ENCODE assay signal across 31 cellular contexts in genomic region chr2:97701851-97702465, GRCh38. TPM values are rescaled to one million over a fixed set of nuclear protein-coding genes. Genes with fewer than 3 reads are reported as not detected.
DNase-seq lines count a peak whose midpoint lies in the region; ATAC-seq and TF ChIP-seq lines count a peak whose summit lies in the region.
"Had no signal": no experiment of that assay in that cellular context is flagged by ENCODE, and none has a peak within 500 bp of the region (broad histone marks: within the 10 kb centered on the region; RNA-seq: fewer than 3 reads in every experiment).

No MANE protein-coding gene starts in this region.

- TF ChIP-seq CTCF in right atrium auricular region (IDR thresholded peaks at IDR 0.05) (no peak), heart left ventricle (IDR thresholded peaks at IDR 0.05) (no peak), choroid plexus epithelial cell (conservative IDR thresholded peaks at IDR 0.05; ENCODE audit: low read depth, low read length) (no peak)

- H3K36me3 Mint-ChIP-seq in effector memory CD8-positive, alpha-beta T cell (ENCODE audit: insufficient read depth) = peaks cover 2% of the 10 kb centered on the region
- no peaks in the 10 kb centered on the region for H3K36me3 Mint-ChIP-seq in activated T-helper 1 cell treated with anti-CD3 and anti-CD28 coated beads, Interleukin-12 subunit alpha, Interleukin-12 subunit beta, Interleukin-2, Interleukin-4 antibody, amounts not matched to agents 30 ng/mL and 10 ng/mL and 1 ng/mL, durations not matched to agents 14 hours and 24 hours and 36 hours (ENCODE audit: low read depth)
- H3K36me3 Mint-ChIP-seq: activated CD8-positive, alpha-beta memory T cell treated with anti-CD3 and anti-CD28 coated beads, Interleukin-2, amount 10 ng/mL, durations not matched to agents 7 days and 5 days had no signal

- H3K9me3 ChIP-seq in right atrium auricular region = no peaks in the 10 kb centered on the region
- no peaks in the 10 kb centered on the region for H3K9me3 ChIP-seq in heart left ventricle
- H3K9me3 ChIP-seq: A549, BE2C, gastrocnemius medialis, psoas muscle, tibial artery had no signal

- H3K27me3 Mint-ChIP-seq in effector memory CD8-positive, alpha-beta T cell = no peaks in the 10 kb centered on the region
- peaks cover 7% of the 10 kb centered on the region for H3K27me3 Mint-ChIP-seq in activated T-helper 1 cell treated with anti-CD3 and anti-CD28 coated beads, Interleukin-12 subunit alpha, Interleukin-12 subunit beta, Interleukin-2, Interleukin-4 antibody, amounts not matched to agents 30 ng/mL and 10 ng/mL and 1 ng/mL, durations not matched to agents 14 hours and 24 hours and 36 hours (ENCODE audit: insufficient read depth)
- H3K27me3 Mint-ChIP-seq: IgD-negative memory B cell had no signal

- no peaks in the 10 kb centered on the region for H3K9me3 Mint-ChIP-seq in effector memory CD8-positive, alpha-beta T cell
- H3K9me3 Mint-ChIP-seq in activated T-helper 1 cell treated with anti-CD3 and anti-CD28 coated beads, Interleukin-12 subunit alpha, Interleukin-12 subunit beta, Interleukin-2, Interleukin-4 antibody, amounts not matched to agents 30 ng/mL and 10 ng/mL and 1 ng/mL, durations not matched to agents 14 hours and 24 hours and 36 hours = no peaks in the 10 kb centered on the region
- H3K9me3 Mint-ChIP-seq: activated T-cell treated with anti-CD3 and anti-CD28 coated beads, Interleukin-2, amount 50 U/mL, for 72 hours; IgD-negative memory B cell had no signal

- H3K27ac ChIP-seq in right atrium auricular region (no peak overlapping the region), heart left ventricle (no peak overlapping the region)
- H3K27ac ChIP-seq: A549, gastrocnemius medialis, psoas muscle, skin epidermis, tibial artery, WERI-Rb-1 had no signal

- no peaks in the 10 kb centered on the region for H3K4me1 ChIP-seq in right atrium auricular region
- H3K4me1 ChIP-seq in heart left ventricle = peaks cover 0 to 4% (median under 1%) of the 10 kb centered on the region in 12 donors
- H3K4me1 ChIP-seq: A549, BE2C, gastrocnemius medialis, psoas muscle had no signal

- intact Hi-C loops in heart left ventricle (cut with DNase I) = loop anchor here in 9 of 10 donors (2.0 to 10.0 kb wide), 7 partner anchors 40 to 685 kb away; no protein-coding TSS in a partner anchor
- intact Hi-C loops in activated T-helper 1 cell treated with anti-CD3 and anti-CD28 coated beads, Interleukin-12 subunit alpha, Interleukin-12 subunit beta, Interleukin-2, Interleukin-4 antibody, amounts not matched to agents 30 ng/mL and 10 ng/mL and 1 ng/mL, durations not matched to agents 14 hours and 24 hours and 36 hours (cut with micrococcal nuclease) = no loop called here

- TF ChIP-seq POLR2A in heart left ventricle (IDR thresholded peaks at IDR 0.05) = no peak

- H3K4me3 Mint-ChIP-seq in effector memory CD8-positive, alpha-beta T cell = no peak overlapping the region
- H3K4me3 Mint-ChIP-seq in activated T-helper 1 cell treated with anti-CD3 and anti-CD28 coated beads, Interleukin-12 subunit alpha, Interleukin-12 subunit beta, Interleukin-2, Interleukin-4 antibody, amounts not matched to agents 30 ng/mL and 10 ng/mL and 1 ng/mL, durations not matched to agents 14 hours and 24 hours and 36 hours = no peak overlapping the region
- H3K4me3 Mint-ChIP-seq: activated CD8-positive, alpha-beta memory T cell treated with anti-CD3 and anti-CD28 coated beads, Interleukin-2, amount 10 ng/mL, durations not matched to agents 7 days and 5 days; activated T-cell treated with anti-CD3 and anti-CD28 coated beads, Interleukin-2, amount 50 U/mL, for 72 hours; IgD-negative memory B cell had no signal

- WGBS in heart left ventricle, 4 donors = 86 to 90% (median 87%) methylated on average over 5 to 6 of the region's 6 CpGs

- no peak overlapping the region for H3K27ac Mint-ChIP-seq in effector memory CD8-positive, alpha-beta T cell
- H3K27ac Mint-ChIP-seq in activated T-helper 1 cell treated with anti-CD3 and anti-CD28 coated beads, Interleukin-12 subunit alpha, Interleukin-12 subunit beta, Interleukin-2, Interleukin-4 antibody, amounts not matched to agents 30 ng/mL and 10 ng/mL and 1 ng/mL, durations not matched to agents 14 hours and 24 hours and 36 hours = no peak overlapping the region
- H3K27ac Mint-ChIP-seq: activated CD8-positive, alpha-beta memory T cell treated with anti-CD3 and anti-CD28 coated beads, Interleukin-2, amount 10 ng/mL, durations not matched to agents 7 days and 5 days; activated T-cell treated with anti-CD3 and anti-CD28 coated beads, Interleukin-2, amount 50 U/mL, for 72 hours; IgD-negative memory B cell had no signal

- H3K27me3 ChIP-seq in right atrium auricular region (no peaks in the 10 kb centered on the region), heart left ventricle (no peaks in the 10 kb centered on the region)
- H3K27me3 ChIP-seq: BE2C, gastrocnemius medialis had no signal

- H3K4me1 Mint-ChIP-seq in effector memory CD8-positive, alpha-beta T cell (ENCODE audit: low read depth in 2 of 2) = peaks cover 6 to 7% of the 10 kb centered on the region in 2 donors
- peaks cover 16% of the 10 kb centered on the region for H3K4me1 Mint-ChIP-seq in activated T-helper 1 cell treated with anti-CD3 and anti-CD28 coated beads, Interleukin-12 subunit alpha, Interleukin-12 subunit beta, Interleukin-2, Interleukin-4 antibody, amounts not matched to agents 30 ng/mL and 10 ng/mL and 1 ng/mL, durations not matched to agents 14 hours and 24 hours and 36 hours (ENCODE audit: low read depth)

- no peak for ATAC-seq in heart left ventricle
- no peak for ATAC-seq in effector memory CD8-positive, alpha-beta T cell (replicated peaks)
- ATAC-seq: A549; activated CD8-positive, alpha-beta memory T cell treated with anti-CD3 and anti-CD28 coated beads, Interleukin-2, amount 10 ng/mL, durations not matched to agents 7 days and 5 days; activated T-cell treated with anti-CD3 and anti-CD28 coated beads, Interleukin-2, amount 50 U/mL, for 72 hours; gastrocnemius medialis; left cardiac atrium; psoas muscle had no signal

- no peaks in the 10 kb centered on the region for H3K36me3 ChIP-seq in right atrium auricular region
- no peaks in the 10 kb centered on the region for H3K36me3 ChIP-seq in heart left ventricle
- H3K36me3 ChIP-seq: BE2C, gastrocnemius medialis, WERI-Rb-1 had no signal

- H3K4me3 ChIP-seq in right atrium auricular region (no peak overlapping the region), heart left ventricle (no peak overlapping the region), choroid plexus epithelial cell (ENCODE audit: low read depth, low read length) (no peak overlapping the region)
- H3K4me3 ChIP-seq: A549, gastrocnemius medialis, psoas muscle, skin epidermis, tibial artery had no signal

- peak; percentile 32 for DNase-seq in right atrium auricular region (ENCODE audit: low spot score)
- no peak for DNase-seq in heart left ventricle
- peak; percentile 43 for DNase-seq in choroid plexus epithelial cell (ENCODE audit: low read depth)
- peak; percentile 74 for DNase-seq in mesenteric fat pad (ENCODE audit: low spot score)
- DNase-seq in effector memory CD8-positive, alpha-beta T cell = no peak
- no peak for DNase-seq in activated T-helper 1 cell treated with anti-CD3 and anti-CD28 coated beads, Interleukin-12 subunit alpha, Interleukin-12 subunit beta, Interleukin-2, Interleukin-4 antibody, amounts not matched to agents 30 ng/mL and 10 ng/mL and 1 ng/mL, durations not matched to agents 14 hours and 24 hours and 36 hours (ENCODE audit: low spot score)
- no peak for DNase-seq in A172 (ENCODE audit: low spot score)
- DNase-seq in AG08395 (ENCODE audit: low spot score) = no peak
- DNase-seq: activated CD4-positive, alpha-beta T cell treated with anti-CD3 and anti-CD28 coated beads for 48 hours; activated CD8-positive, alpha-beta memory T cell treated with anti-CD3 and anti-CD28 coated beads, Interleukin-2, amount 10 ng/mL, durations not matched to agents 7 days and 5 days; activated naive CD4-positive, alpha-beta T cell treated with Interleukin-2 at 50 U/mL for 16 hours; activated T-cell treated with anti-CD3 and anti-CD28 coated beads, Interleukin-2, amount 50 U/mL, for 72 hours; BE2C; COR-L47; DMS53; effector memory CD4-positive, alpha-beta T cell; gastrocnemius medialis; hippocampal formation; left cardiac atrium; NCI-H2029; NCI-H526 treated with DMSO at 0.1 percent for 48 hours; psoas muscle; SHP77; stimulated activated CD8-positive, alpha-beta memory T cell treated with anti-CD3 and anti-CD28 coated beads, Interleukin-4, amount 100 ng/mL, for 48 hours; tibial artery; WERI-Rb-1 had no signal

RNA-seq across cellular contexts. Expression of gene ZAP70, which starts 11.4 kb away (rescaled TPM):
- total RNA-seq in right atrium auricular region (1 to 10 TPM in 1 of 2 donors, under 1 TPM in 1; 0.86 to 1.4 TPM), heart left ventricle (10 to 100 TPM in 1 of 9 donors, 1 to 10 TPM in 2, under 1 TPM in 5, not detected in 1; 0.16 to 13.5 (median 0.87) TPM), mesenteric fat pad (1.3 TPM)
- under 1 TPM; 0.58 to 0.65 TPM for polyA plus RNA-seq in heart left ventricle
- 302 and 313 TPM in 2 replicates for total RNA-seq in activated T-helper 1 cell treated with anti-CD3 and anti-CD28 coated beads, Interleukin-12 subunit alpha, Interleukin-12 subunit beta, Interleukin-2, Interleukin-4 antibody, amounts not matched to agents 30 ng/mL and 10 ng/mL and 1 ng/mL, durations not matched to agents 14 hours and 24 hours and 36 hours
- total RNA-seq in A172 (2014; rRNA removed; shearing (Covaris generic)) = not detected in 2 replicates
- total RNA-seq: bronchial epithelial cell, M059J had no signal

RNA-seq across cellular contexts. Expression of gene C2orf92, which starts 32.4 kb away (rescaled TPM):
- total RNA-seq in right atrium auricular region (1 to 10 TPM; 3.0 to 3.1 TPM), heart left ventricle (1 to 10 TPM; 1.7 to 3.9 (median 2.4) TPM), mesenteric fat pad (5.9 TPM)
- polyA plus RNA-seq in heart left ventricle = 10 to 100 TPM in 1 of 2 donors, under 1 TPM in 1; 0.89 to 11.0 TPM
- 16.1 and 17.2 TPM in 2 replicates for total RNA-seq in activated T-helper 1 cell treated with anti-CD3 and anti-CD28 coated beads, Interleukin-12 subunit alpha, Interleukin-12 subunit beta, Interleukin-2, Interleukin-4 antibody, amounts not matched to agents 30 ng/mL and 10 ng/mL and 1 ng/mL, durations not matched to agents 14 hours and 24 hours and 36 hours
- total RNA-seq in A172 (2014; rRNA removed; shearing (Covaris generic)) = 0.86 and 8.6 TPM in 2 replicates

RNA-seq across cellular contexts. Expression of gene ACTR1B, which starts 38.1 kb away (rescaled TPM):
- total RNA-seq in right atrium auricular region (10 to 100 TPM; 40.8 to 71.5 TPM), heart left ventricle (10 to 100 TPM; 62.1 to 84.1 (median 74.9) TPM), mesenteric fat pad (47.6 TPM)
- 10 to 100 TPM; 48.7 to 94.9 TPM for polyA plus RNA-seq in heart left ventricle
- 101 and 102 TPM in 2 replicates for total RNA-seq in activated T-helper 1 cell treated with anti-CD3 and anti-CD28 coated beads, Interleukin-12 subunit alpha, Interleukin-12 subunit beta, Interleukin-2, Interleukin-4 antibody, amounts not matched to agents 30 ng/mL and 10 ng/mL and 1 ng/mL, durations not matched to agents 14 hours and 24 hours and 36 hours
- 63.5 and 63.7 TPM in 2 replicates for total RNA-seq in A172 (2014; rRNA removed; shearing (Covaris generic))

RNA-seq across cellular contexts. Expression of gene COX5B, which starts 56.1 kb away (rescaled TPM):
- total RNA-seq in right atrium auricular region = 1,000 to 10,000 TPM; 1,312 to 1,415 TPM
- total RNA-seq in heart left ventricle = 1,000 to 10,000 TPM in 7 of 9 donors, 100 to 1,000 TPM in 2; 745 to 2,539 (median 1,214) TPM
- 1,000 to 10,000 TPM; 1,226 to 4,214 TPM for polyA plus RNA-seq in heart left ventricle
- total RNA-seq in mesenteric fat pad = 221 TPM
- 228 and 241 TPM in 2 replicates for total RNA-seq in activated T-helper 1 cell treated with anti-CD3 and anti-CD28 coated beads, Interleukin-12 subunit alpha, Interleukin-12 subunit beta, Interleukin-2, Interleukin-4 antibody, amounts not matched to agents 30 ng/mL and 10 ng/mL and 1 ng/mL, durations not matched to agents 14 hours and 24 hours and 36 hours
- 238 and 344 TPM in 2 replicates for total RNA-seq in A172 (2014; rRNA removed; shearing (Covaris generic))

Comparison
In these comparisons a context has a peak if more than half of its experiments do, and no peak if none do; other contexts are left out.
1. DNase-seq: peak in right atrium auricular region (single experiment), choroid plexus epithelial cell (single experiment) and mesenteric fat pad (single experiment); none in heart left ventricle (0 of 5), effector memory CD8-positive, alpha-beta T cell (0 of 3), activated T-helper 1 cell treated with anti-CD3 and anti-CD28 coated beads, Interleukin-12 subunit alpha, Interleukin-12 subunit beta, Interleukin-2, Interleukin-4 antibody, amounts not matched to agents 30 ng/mL and 10 ng/mL and 1 ng/mL, durations not matched to agents 14 hours and 24 hours and 36 hours (single experiment), A172 (single experiment) and AG08395 (single experiment).
2. RNA of gene ZAP70, which starts 11.4 kb away (total RNA-seq): 302 to 313 TPM in activated T-helper 1 cell treated with anti-CD3 and anti-CD28 coated beads, Interleukin-12 subunit alpha, Interleukin-12 subunit beta, Interleukin-2, Interleukin-4 antibody, amounts not matched to agents 30 ng/mL and 10 ng/mL and 1 ng/mL, durations not matched to agents 14 hours and 24 hours and 36 hours; 0.86 to 1.4 TPM in right atrium auricular region, 1.3 TPM in mesenteric fat pad (single experiment), 0.16 to 13.5 TPM in heart left ventricle and not detected in A172; every median in the first group is over 10 times any median in the second.